ENCODE assay signal across 8 cellular contexts in the genomic region with DNA sequence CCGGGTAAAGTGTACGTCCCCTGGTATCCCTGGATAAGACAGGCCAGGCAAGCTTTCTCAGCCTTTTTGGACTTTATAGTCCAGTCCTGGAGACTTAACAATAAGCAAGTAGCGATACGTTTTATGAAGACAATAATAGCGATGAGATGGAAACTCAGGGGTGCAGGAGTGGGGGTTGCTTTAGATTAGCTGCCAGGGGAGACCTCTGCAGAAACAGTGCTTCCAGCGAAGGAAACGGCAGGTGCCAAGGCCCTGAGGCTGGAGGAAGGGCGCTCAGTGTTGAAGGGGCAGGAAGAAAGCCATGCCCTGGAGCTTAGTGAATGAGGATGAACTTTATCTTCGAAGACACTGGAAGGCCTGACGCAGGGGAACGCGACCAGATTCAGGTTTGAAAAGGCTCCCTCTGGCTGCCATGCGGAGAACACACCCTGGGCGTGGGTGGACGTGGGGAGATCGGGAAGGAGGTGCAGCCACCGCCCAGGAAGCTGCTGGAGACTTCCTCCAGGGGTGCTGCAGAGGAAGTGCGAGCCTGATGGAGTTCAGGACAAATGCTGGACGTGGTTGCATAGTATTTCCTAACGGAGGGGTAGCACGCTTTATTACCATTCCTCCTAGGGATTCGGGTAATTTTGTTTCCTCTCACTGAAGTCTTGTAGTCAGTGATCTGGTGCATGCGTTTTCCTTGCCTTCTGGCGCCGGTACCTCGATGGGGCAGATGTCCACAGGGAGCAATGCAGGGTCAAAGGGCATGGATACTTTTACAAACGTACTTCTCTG. TPM values are rescaled to one million over a fixed set of nuclear protein-coding genes. Genes with fewer than 3 reads are reported as not detected.
DNase-seq lines count a peak whose midpoint lies in the region; ATAC-seq and TF ChIP-seq lines count a peak whose summit lies in the region.

No MANE protein-coding gene starts in this region.

- peak overlapping the region; percentile 48 to 69 (median 58) for H3K4me3 ChIP-seq in BLaER1 treated with 17β-estradiol and CSF1 and Interleukin-3, amounts not matched to agents 10 nM and 100 nM
- peak overlapping the region; percentile 58 for H3K4me3 ChIP-seq in epithelial cell of proximal tubule (ENCODE audit: low read depth, low read length)

- H3K9me3 Mint-ChIP-seq in stimulated activated memory B cell treated with anti-CD40 and anti-IgM and Interleukin-4, amounts not matched to agents 10 μg/mL and 1 μg/mL and 100 μg/mL, for 72 hours = no peaks in the 10 kb centered on the region

- H3K4me2 ChIP-seq in BLaER1 treated with 17β-estradiol and CSF1 and Interleukin-3, amounts not matched to agents 10 nM and 100 nM = peak overlapping the region; percentile 72 to 97 (median 86)

- H3K27ac Mint-ChIP-seq in stimulated activated memory B cell treated with anti-CD40 and anti-IgM and Interleukin-4, amounts not matched to agents 10 μg/mL and 1 μg/mL and 100 μg/mL, for 72 hours = no peak overlapping the region

- H3K36me3 ChIP-seq in BLaER1 treated with 17β-estradiol and CSF1 and Interleukin-3, amounts not matched to agents 10 nM and 100 nM = peaks cover 5 to 38% (median 25%) of the 10 kb centered on the region in 11 experiments; a peak in 20 of 22 replicates

- H3K27me3 ChIP-seq in BLaER1 treated with 17β-estradiol and CSF1 and Interleukin-3, amounts not matched to agents 10 nM and 100 nM = no peaks in the 10 kb centered on the region

- DNase-seq in HT-29 (ENCODE audit: low spot score) (peak; percentile 97), epithelial cell of proximal tubule (ENCODE audit: low read depth) (no peak), myocyte (ENCODE audit: low read depth) (peak; percentile 92), MV-4-11 (lab: John Stamatoyannopoulos, UW) (no peak)
- peak; percentile 58 to 70 for DNase-seq in activated CD8-positive, alpha-beta memory T cell treated with anti-CD3 and anti-CD28 coated beads for 4 hours (ENCODE audit: low read depth in 2 of 2)

- no peaks in the 10 kb centered on the region for H3K27me3 Mint-ChIP-seq in stimulated activated memory B cell treated with anti-CD40 and anti-IgM and Interleukin-4, amounts not matched to agents 10 μg/mL and 1 μg/mL and 100 μg/mL, for 72 hours

- peaks cover 39 to 64% (median 50%) of the 10 kb centered on the region in 10 experiments for H3K4me1 ChIP-seq in BLaER1 treated with 17β-estradiol and CSF1 and Interleukin-3, amounts not matched to agents 10 nM and 100 nM

- peak overlapping the region; percentile 69 to 85 (median 76); a peak in 19 of 22 replicates for H3K9ac ChIP-seq in BLaER1 treated with 17β-estradiol and CSF1 and Interleukin-3, amounts not matched to agents 10 nM and 100 nM

- no peak overlapping the region for H3K4me3 Mint-ChIP-seq in stimulated activated memory B cell treated with anti-CD40 and anti-IgM and Interleukin-4, amounts not matched to agents 10 μg/mL and 1 μg/mL and 100 μg/mL, for 72 hours

- H3K9me3 ChIP-seq in BLaER1 treated with 17β-estradiol and CSF1 and Interleukin-3, amounts not matched to agents 10 nM and 100 nM (replicated peaks in 1 of 11) = no peaks in the 10 kb centered on the region

- H3K36me3 Mint-ChIP-seq in stimulated activated memory B cell treated with anti-CD40 and anti-IgM and Interleukin-4, amounts not matched to agents 10 μg/mL and 1 μg/mL and 100 μg/mL, for 72 hours = peaks cover 13% of the 10 kb centered on the region

- peaks cover 0 to 10% (median 0%) of the 10 kb centered on the region in 11 experiments; a peak in 4 of 22 replicates for H4K20me1 ChIP-seq in BLaER1 treated with 17β-estradiol and CSF1 and Interleukin-3, amounts not matched to agents 10 nM and 100 nM

- ATAC-seq in GM19467 (IDR thresholded peaks at IDR 0.05; ENCODE audit: unreplicated experiment) = peak; percentile 28
- ATAC-seq in stimulated activated memory B cell treated with anti-CD40 and anti-IgM and Interleukin-4, amounts not matched to agents 10 μg/mL and 1 μg/mL and 100 μg/mL, for 72 hours = peak; percentile 73

- H3K27ac ChIP-seq in BLaER1 treated with 17β-estradiol and CSF1 and Interleukin-3, amounts not matched to agents 10 nM and 100 nM = peak overlapping the region in 10 of 11 experiments; percentile 31 to 90 (median 83); a peak in 19 of 22 replicates

- H3K4me1 Mint-ChIP-seq in stimulated activated memory B cell treated with anti-CD40 and anti-IgM and Interleukin-4, amounts not matched to agents 10 μg/mL and 1 μg/mL and 100 μg/mL, for 72 hours = peaks cover 8% of the 10 kb centered on the region

- TF ChIP-seq CTCF in epithelial cell of proximal tubule (conservative IDR thresholded peaks at IDR 0.05; ENCODE audit: low read depth, low read length) = peak; percentile 89

RNA-seq across cellular contexts. Expression of a gene that starts 26.1 kb away (rescaled TPM):
- 1,727 and 1,789 TPM in 2 replicates for total RNA-seq in HT-29 (2014; rRNA removed; shearing (Covaris generic))
- total RNA-seq in epithelial cell of proximal tubule (679 and 827 TPM in 2 replicates), myocyte (1,389 and 1,606 TPM in 2 replicates)
- polyA plus RNA-seq in myocyte (2012) = 1,588 TPM

RNA-seq across cellular contexts. Expression of a gene that starts 48.4 kb away (rescaled TPM):
- total RNA-seq in HT-29 (2014; rRNA removed; shearing (Covaris generic)) = 42.6 and 48.7 TPM in 2 replicates
- 13.7 and 28.9 TPM in 2 replicates for total RNA-seq in epithelial cell of proximal tubule
- total RNA-seq in myocyte = 19.4 and 20.0 TPM in 2 replicates
- polyA plus RNA-seq in myocyte (2012) = 16.2 TPM

RNA-seq across cellular contexts. Expression of a gene that starts 52.9 kb away (rescaled TPM):
- total RNA-seq in HT-29 (2014; rRNA removed; shearing (Covaris generic)) = 39.3 and 44.0 TPM in 2 replicates
- total RNA-seq in epithelial cell of proximal tubule = 16.0 and 25.7 TPM in 2 replicates
- 1.8 and 2.5 TPM in 2 replicates for total RNA-seq in myocyte
- polyA plus RNA-seq in myocyte (2012) = 2.3 TPM

Comparison
In these comparisons a context has a peak if more than half of its experiments do, and no peak if none do; other contexts are left out.
1. DNase-seq: peak in HT-29 (single experiment), activated CD8-positive, alpha-beta memory T cell treated with anti-CD3 and anti-CD28 coated beads for 4 hours (2 of 2) and myocyte (single experiment); none in epithelial cell of proximal tubule (single experiment) and MV-4-11 (single experiment).